Comparison of ENCODE assay signal across 35 cellular contexts in genomic region chr20:33069706-33070105, GRCh38. TPM values are rescaled to one million over a fixed set of nuclear protein-coding genes. Genes with fewer than 3 reads are reported as not detected.
"Had no signal": no experiment of that assay in that cellular context is flagged by ENCODE, and none has a peak within 500 bp of the region (broad histone marks: within the 10 kb centered on the region; RNA-seq: fewer than 3 reads in every experiment).

No MANE protein-coding gene starts in this region.

- H2AFZ ChIP-seq: hepatocyte had no signal

- H3K36me3 ChIP-seq: heart right ventricle, left ventricle myocardium inferior, ovary, right atrium auricular region, right lobe of liver, stomach, thyroid gland, transverse colon, upper lobe of left lung, vagina had no signal

- H3K4me3 ChIP-seq: heart right ventricle, hepatocyte, left ventricle myocardium inferior, lung, mucosa of descending colon, ovary, right atrium auricular region, right lobe of liver, smooth muscle cell, stomach, testis, thyroid gland, transverse colon, upper lobe of left lung, vagina had no signal

- H3K79me2 ChIP-seq: hepatocyte had no signal

- H3K27ac ChIP-seq: heart right ventricle, hepatocyte, left ventricle myocardium inferior, ovary, right atrium auricular region, right lobe of liver, stomach, testis, thyroid gland, transverse colon, upper lobe of left lung, vagina had no signal

- DNase-seq: heart right ventricle; islet precursor cell; left ventricle myocardium inferior; midbrain; mucosa of descending colon; naive thymus-derived CD4-positive, alpha-beta T cell; ovary; right lobe of liver; stimulated activated CD4-positive, alpha-beta T cell treated with anti-CD3 and anti-CD28 coated beads, Interleukin-12 subunit alpha, Interleukin-12 subunit beta, amount 100 ng/mL, for 4 hours; stimulated activated CD4-positive, alpha-beta T cell treated with anti-CD3 and anti-CD28 coated beads, Interleukin-15, amount 100 ng/mL, for 24 hours; stimulated activated CD4-positive, alpha-beta T cell treated with anti-CD3 and anti-CD28 coated beads, Interleukin-2, amount 100 ng/mL, for 24 hours; stimulated activated CD4-positive, alpha-beta T cell treated with anti-CD3 and anti-CD28 coated beads, Interleukin-4, amount 100 ng/mL, for 1 hour; stimulated activated naive CD4-positive, alpha-beta T cell; stomach; testis; thyroid gland; transverse colon; upper lobe of left lung had no signal

- H3K4me2 ChIP-seq: hepatocyte, smooth muscle cell had no signal

- H3K9me3 ChIP-seq: left ventricle myocardium inferior, mucosa of descending colon, ovary, right atrium auricular region, right lobe of liver, stomach, testis, thyroid gland, transverse colon, upper lobe of left lung, vagina had no signal

- ATAC-seq: heart right ventricle; mucosa of descending colon; naive thymus-derived CD4-positive, alpha-beta T cell; natural killer cell treated with Interleukin-12 subunit alpha and Interleukin-12 subunit beta and Interleukin-15 and Interleukin-18, amount 100 ng/mL, for 72 hours; right lobe of liver had no signal

- H3K4me1 ChIP-seq: heart right ventricle, left ventricle myocardium inferior, right atrium auricular region, right lobe of liver, stomach, testis, transverse colon, upper lobe of left lung, vagina had no signal

- H3K27me3 ChIP-seq: ovary, right atrium auricular region, right lobe of liver, testis, thyroid gland, transverse colon, upper lobe of left lung, vagina had no signal

RNA-seq across cellular contexts. Expression of gene BPIFB4, which starts 9.7 kb away (rescaled TPM):
- total RNA-seq: heart right ventricle; hepatocyte; kidney epithelial cell; left ventricle myocardium inferior; lower leg skin; lung; mesenteric fat pad; mucosa of descending colon; myocyte; naive thymus-derived CD4-positive, alpha-beta T cell; natural killer cell treated with Interleukin-12 subunit alpha and Interleukin-12 subunit beta and Interleukin-15 and Interleukin-18, amount 100 ng/mL, for 72 hours; omental fat pad; ovary; progenitor cell of endocrine pancreas; pulmonary artery endothelial cell; renal cortical epithelial cell; right atrium auricular region; right lobe of liver; skeletal muscle tissue; smooth muscle cell; stomach; thyroid gland; transverse colon; upper lobe of left lung; urinary bladder; vagina had no signal
- polyA plus RNA-seq: heart right ventricle; hepatocyte; naive thymus-derived CD4-positive, alpha-beta T cell; neural cell; ovary; smooth muscle cell; stomach had no signal

RNA-seq across cellular contexts. Expression of gene BPIFB3, which starts 16.0 kb away (rescaled TPM):
- total RNA-seq: heart right ventricle; hepatocyte; kidney epithelial cell; left ventricle myocardium inferior; lower leg skin; lung; mesenteric fat pad; mucosa of descending colon; myocyte; naive thymus-derived CD4-positive, alpha-beta T cell; natural killer cell treated with Interleukin-12 subunit alpha and Interleukin-12 subunit beta and Interleukin-15 and Interleukin-18, amount 100 ng/mL, for 72 hours; omental fat pad; progenitor cell of endocrine pancreas; pulmonary artery endothelial cell; renal cortical epithelial cell; right atrium auricular region; right lobe of liver; skeletal muscle tissue; smooth muscle cell; stomach; thyroid gland; transverse colon; upper lobe of left lung; urinary bladder; vagina had no signal
- polyA plus RNA-seq: heart right ventricle; hepatocyte; lung; naive thymus-derived CD4-positive, alpha-beta T cell; neural cell; ovary; smooth muscle cell; stomach; urinary bladder had no signal

RNA-seq across cellular contexts. Expression of gene BPIFB6, which starts 38.3 kb away (rescaled TPM):
- total RNA-seq: heart right ventricle; hepatocyte; kidney epithelial cell; left ventricle myocardium inferior; lower leg skin; lung; mesenteric fat pad; mucosa of descending colon; myocyte; naive thymus-derived CD4-positive, alpha-beta T cell; natural killer cell treated with Interleukin-12 subunit alpha and Interleukin-12 subunit beta and Interleukin-15 and Interleukin-18, amount 100 ng/mL, for 72 hours; omental fat pad; ovary; progenitor cell of endocrine pancreas; pulmonary artery endothelial cell; renal cortical epithelial cell; right atrium auricular region; right lobe of liver; skeletal muscle tissue; smooth muscle cell; stomach; thyroid gland; transverse colon; upper lobe of left lung; urinary bladder; vagina had no signal
- polyA plus RNA-seq: heart right ventricle; hepatocyte; lung; naive thymus-derived CD4-positive, alpha-beta T cell; neural cell; ovary; smooth muscle cell; stomach; urinary bladder had no signal
